7 cellular contexts compared by ENCODE assay signal in genomic region chr22:24516301-24516737, GRCh38. TPM values are rescaled to one million over a fixed set of nuclear protein-coding genes. Genes with fewer than 3 reads are reported as not detected.
DNase-seq lines count a peak whose midpoint lies in the region; ATAC-seq and TF ChIP-seq lines count a peak whose summit lies in the region.

No MANE protein-coding gene starts in this region.

- H3K4me2 ChIP-seq in GM23338 (peak overlapping the region; percentile 33), SK-N-SH (peak overlapping the region; percentile 70)

- H3K9me3 ChIP-seq in SK-N-SH (no peaks in the 10 kb centered on the region), gastroesophageal sphincter (no peaks in the 10 kb centered on the region)

- H3K9me2 ChIP-seq in GM23338 (ENCODE audit: insufficient read depth) (no peaks in the 10 kb centered on the region), SK-N-SH (no peaks in the 10 kb centered on the region)

- no peaks in the 10 kb centered on the region; the same call in 2 of the 3 replicates for H3K36me3 Mint-ChIP-seq in GM23338 (ENCODE audit: low read depth)

- H3K36me3 ChIP-seq in GM23338 (ENCODE audit: insufficient read depth) (no peaks in the 10 kb centered on the region), SK-N-SH (replicated peaks in 1 of 2; ENCODE audit: control insufficient read depth in 1 of 2, insufficient read depth in 2 of 2, low read length in 1 of 2) (no peaks in the 10 kb centered on the region), gastroesophageal sphincter (no peaks in the 10 kb centered on the region)

- H3K4me1 ChIP-seq in GM23338 (ENCODE audit: insufficient read depth) (peaks cover 20% of the 10 kb centered on the region; the same call in 1 of the 2 replicates), SK-N-SH (ENCODE audit: control insufficient read depth in 1 of 2, insufficient read depth in 2 of 2, low read depth in 1 of 2, low read length in 1 of 2) (peaks cover 11 to 13% of the 10 kb centered on the region in 2 experiments; a peak in 3 of 4 replicates), gastroesophageal sphincter (peaks cover 0 to 21% (median 0%) of the 10 kb centered on the region in 3 donors)

- H3K79me2 ChIP-seq in GM23338 (replicated peaks; ENCODE audit: insufficient read depth) (no peaks in the 10 kb centered on the region), SK-N-SH (ENCODE audit: insufficient read depth) (no peaks in the 10 kb centered on the region)

- TF ChIP-seq RAD21 in SK-N-SH (IDR thresholded peaks at IDR 0.05; ENCODE audit: low read length) = no peak

- peaks cover 16% of the 10 kb centered on the region for H3K27me3 Mint-ChIP-seq in GM23338 (ENCODE audit: insufficient read depth, low read depth, poor library complexity)

- no peak overlapping the region for H3K4me3 Mint-ChIP-seq in GM23338

- H3K27ac Mint-ChIP-seq in GM23338 = peak overlapping the region; percentile 59; the same call in 1 of the 2 replicates

- H3K9ac ChIP-seq in SK-N-SH = 0 out of 2 replicates have a peak overlapping the region, but pooled peaks have one; percentile 7

- H4K20me1 ChIP-seq in GM23338 (replicated peaks; ENCODE audit: insufficient read depth) (no peaks in the 10 kb centered on the region), SK-N-SH (ENCODE audit: insufficient read depth) (no peaks in the 10 kb centered on the region)

- ATAC-seq in GM23338 = peak; percentile 70
- peak; percentile 67 for ATAC-seq in gastroesophageal sphincter

- H3K9me3 Mint-ChIP-seq in GM23338 = no peaks in the 10 kb centered on the region

- H3K27ac ChIP-seq in GM23338 (ENCODE audit: low read depth) = peak overlapping the region; percentile 88
- H3K27ac ChIP-seq in SK-N-SH (ENCODE audit: low read depth in 2 of 2, low read length in 1 of 2) = peak overlapping the region in 1 of 2 experiments; percentile 26; a peak in 1 of 4 replicates
- H3K27ac ChIP-seq in gastroesophageal sphincter = no peak overlapping the region

- WGBS in SK-N-SH (ENCODE audit: low lambda C conversion rate) = 49% methylated on average over 2 of the region's 3 CpGs
- WGBS in gastroesophageal sphincter (ENCODE audit: low coverage in 1 of 2), 2 donors = 25% methylated on average over 2 of the region's 3 CpGs; no CpG with 5 or more reads in 1 of the 2 donors

- H2AFZ ChIP-seq in GM23338 (peak overlapping the region; percentile 48), SK-N-SH (ENCODE audit: low read depth) (peak overlapping the region; percentile 40; the same call in 1 of the 2 replicates)

- H3K27me3 ChIP-seq in GM23338 (ENCODE audit: insufficient read depth) = no peaks in the 10 kb centered on the region
- H3K27me3 ChIP-seq in SK-N-SH (ENCODE audit: insufficient read depth) = no peaks in the 10 kb centered on the region
- no peaks in the 10 kb centered on the region for H3K27me3 ChIP-seq in gastroesophageal sphincter

- TF ChIP-seq CTCF in GM23338 (conservative IDR thresholded peaks at IDR 0.05; ENCODE audit: low read depth in 2 of 2) = no peak
- 0 out of 2 replicates have a peak, but pooled peaks have one; percentile 15 for TF ChIP-seq CTCF in SK-N-SH (IDR thresholded peaks at IDR 0.05)
- no peak for TF ChIP-seq CTCF in gastroesophageal sphincter (IDR thresholded peaks at IDR 0.05)

- H3F3A ChIP-seq in GM23338 (replicated peaks; ENCODE audit: low read depth) (no peaks in the 10 kb centered on the region), SK-N-SH (replicated peaks; ENCODE audit: insufficient read depth) (peaks cover 12% of the 10 kb centered on the region)

- DNase-seq in GM23338 (ENCODE audit: low spot score) = peak; percentile 70
- DNase-seq in SK-N-SH = no peak
- DNase-seq in stromal cell of bone marrow (ENCODE audit: low read depth) = peak; percentile 83
- no peak for DNase-seq in NCI-H524 treated with DMSO at 0.1 percent for 48 hours (lab: John Stamatoyannopoulos, UW)
- no peak for DNase-seq in activated CD4-positive, CD25-positive, alpha-beta regulatory T cell (lab: John Stamatoyannopoulos, UW)
- no peak for DNase-seq in NCI-H526 (lab: John Stamatoyannopoulos, UW)

- no peak for TF ChIP-seq POLR2A in gastroesophageal sphincter (IDR thresholded peaks at IDR 0.05)

- H3K4me3 ChIP-seq in GM23338 (peak overlapping the region; percentile 1; the same call in 1 of the 2 replicates), SK-N-SH (ENCODE audit: low read depth in 2 of 2, low read length in 1 of 2) (no peak overlapping the region; a peak in 1 of 4 replicates), gastroesophageal sphincter (no peak overlapping the region)

- CTCF ChIA-PET in SK-N-SH (lab: Yijun Ruan, JAX) = interaction anchor here (1.0 to 1.1 kb wide), 2 partner anchors 20 to 96 kb away, joined by 3 to 4 read pairs; no protein-coding TSS in a partner anchor

- H3K4me1 Mint-ChIP-seq in GM23338 = peaks cover 15% of the 10 kb centered on the region

- TF ChIP-seq EP300 in SK-N-SH (IDR thresholded peaks at IDR 0.05; ENCODE audit: borderline replicate concordance in 1 of 2, low read depth in 1 of 2, low read length in 1 of 2) (0 out of 4 replicates have a peak, but pooled peaks of 1 of the 2 experiments have one; percentile 13), gastroesophageal sphincter (IDR thresholded peaks at IDR 0.05) (no peak)

- POLR2A ChIA-PET in SK-N-SH (lab: Yijun Ruan, JAX) = no interaction called here

TF ChIP-seq in SK-N-SH, 30 proteins besides CTCF, POLR2A, EP300 and RAD21 (continues in another document):
- no peak for TF ChIP-seq FOXM1 (IDR thresholded peaks at IDR 0.05; ENCODE audit: low read depth)
- TF ChIP-seq ELF1 (IDR thresholded peaks at IDR 0.05) = no peak
- no peak for TF ChIP-seq CHD2 (IDR thresholded peaks at IDR 0.05; ENCODE audit: low read length, partially characterized antibody)
- no peak for TF ChIP-seq SMC3 (IDR thresholded peaks at IDR 0.05; ENCODE audit: low read depth, low read length)
- peak; percentile 76 for TF ChIP-seq NFIC (IDR thresholded peaks at IDR 0.05; ENCODE audit: borderline replicate concordance)
- no peak for TF ChIP-seq MEF2A (IDR thresholded peaks at IDR 0.05; ENCODE audit: borderline replicate concordance, low read depth)
- TF ChIP-seq EZH2phosphoT487 (IDR thresholded peaks at IDR 0.05; ENCODE audit: borderline replicate concordance, low read depth) = no peak
- TF ChIP-seq, protein P1, sequence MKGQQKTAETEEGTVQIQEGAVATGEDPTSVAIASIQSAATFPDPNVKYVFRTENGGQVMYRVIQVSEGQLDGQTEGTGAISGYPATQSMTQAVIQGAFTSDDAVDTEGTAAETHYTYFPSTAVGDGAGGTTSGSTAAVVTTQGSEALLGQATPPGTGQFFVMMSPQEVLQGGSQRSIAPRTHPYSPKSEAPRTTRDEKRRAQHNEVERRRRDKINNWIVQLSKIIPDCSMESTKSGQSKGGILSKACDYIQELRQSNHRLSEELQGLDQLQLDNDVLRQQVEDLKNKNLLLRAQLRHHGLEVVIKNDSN (IDR thresholded peaks at IDR 0.05; ENCODE audit: borderline replicate concordance, low read depth) = no peak
- TF ChIP-seq GABPA (IDR thresholded peaks at IDR 0.05; ENCODE audit: low read depth) = no peak
- peak; percentile 59; the same call in 1 of the 2 replicates for TF ChIP-seq TCF12 (IDR thresholded peaks at IDR 0.05)
- 0 out of 2 replicates have a peak, but pooled peaks have one; percentile 32 for TF ChIP-seq MAX (IDR thresholded peaks at IDR 0.05; ENCODE audit: low read depth)
- TF ChIP-seq MXI1 (IDR thresholded peaks at IDR 0.05; ENCODE audit: low read depth, low read length) = no peak
- TF ChIP-seq TEAD4 (IDR thresholded peaks at IDR 0.05; ENCODE audit: borderline replicate concordance, insufficient read depth) = peak; percentile 64; the same call in 1 of the 2 replicates
- no peak for TF ChIP-seq PBX3 (IDR thresholded peaks at IDR 0.05)
- peak; percentile 10; the same call in 1 of the 2 replicates for TF ChIP-seq FOSL2 (IDR thresholded peaks at IDR 0.05; ENCODE audit: borderline replicate concordance, low read depth)
- no peak for TF ChIP-seq NRF1 (IDR thresholded peaks at IDR 0.05; ENCODE audit: low read depth, low read length)
- TF ChIP-seq GATA2 (CRISPR knock-in tag; IDR thresholded peaks at IDR 0.05) = no peak
- no peak for TF ChIP-seq RFX5 (IDR thresholded peaks at IDR 0.05; ENCODE audit: low read length)

RNA-seq across cellular contexts. Expression of gene UPB1, which starts 21.2 kb away (rescaled TPM):
- total RNA-seq in GM23338 (2014; rRNA removed; shearing (Covaris generic)) = 0.16 TPM in 1 of 2 replicates, not detected in the other
- polyA plus RNA-seq in GM23338 (2016; fragmentation: Nextera tagmentation; extraction: Ambion mirVana) = 0.13 and 0.14 TPM in 2 replicates
- 0.30 and 0.49 TPM in 2 replicates for polyA plus RNA-seq in SK-N-SH (2012; rRNA removed)
- 0.14 and 0.20 TPM in 2 replicates for polyA plus RNA-seq in SK-N-SH (2012; cell fraction: cytosol; rRNA removed)
- polyA plus RNA-seq in SK-N-SH (2012; cell fraction: nucleus; rRNA removed) = 1.4 and 1.7 TPM in 2 replicates
- under 1 TPM in 3 of 4 donors, not detected in 1; 0.13 to 0.93 (median 0.50) TPM for total RNA-seq in gastroesophageal sphincter

RNA-seq across cellular contexts. Expression of gene GUCD1, which starts 38.6 kb away (rescaled TPM):
- 91.1 and 106 TPM in 2 replicates for total RNA-seq in GM23338 (2014; rRNA removed; shearing (Covaris generic))
- polyA plus RNA-seq in GM23338 (2016; fragmentation: Nextera tagmentation; extraction: Ambion mirVana) (39.0 and 47.9 TPM in 2 replicates), SK-N-SH (2012; rRNA removed) (71.0 and 80.7 TPM in 2 replicates)
- 41.7 and 56.7 TPM in 2 replicates for polyA plus RNA-seq in SK-N-SH (2012; cell fraction: cytosol; rRNA removed)
- 80.2 and 104 TPM in 2 replicates for polyA plus RNA-seq in SK-N-SH (2012; cell fraction: nucleus; rRNA removed)
- total RNA-seq in gastroesophageal sphincter = 100 to 1,000 TPM; 107 to 178 (median 121) TPM

RNA-seq across cellular contexts. Expression of gene SNRPD3, which starts 39.5 kb away (rescaled TPM):
- 289 and 314 TPM in 2 replicates for total RNA-seq in GM23338 (2014; rRNA removed; shearing (Covaris generic))
- polyA plus RNA-seq in GM23338 (2016; fragmentation: Nextera tagmentation; extraction: Ambion mirVana) (340 and 375 TPM in 2 replicates), SK-N-SH (2012; rRNA removed) (177 and 212 TPM in 2 replicates)
- polyA plus RNA-seq in SK-N-SH (2012; cell fraction: cytosol; rRNA removed) = 176 and 201 TPM in 2 replicates
- 95.0 and 101 TPM in 2 replicates for polyA plus RNA-seq in SK-N-SH (2012; cell fraction: nucleus; rRNA removed)
- total RNA-seq in gastroesophageal sphincter = 100 to 1,000 TPM in 3 of 4 donors, 10 to 100 TPM in 1; 98.4 to 138 (median 104) TPM

Comparison
In these comparisons a context has a peak if more than half of its experiments do, and no peak if none do; other contexts are left out.
1. DNase-seq: peak in GM23338 (single experiment) and stromal cell of bone marrow (single experiment); none in SK-N-SH (single experiment), NCI-H524 treated with DMSO at 0.1 percent for 48 hours (single experiment), activated CD4-positive, CD25-positive, alpha-beta regulatory T cell (0 of 4) and NCI-H526 (0 of 2).